Comparison of ENCODE assay signal across 26 cellular contexts in the genomic region with DNA sequence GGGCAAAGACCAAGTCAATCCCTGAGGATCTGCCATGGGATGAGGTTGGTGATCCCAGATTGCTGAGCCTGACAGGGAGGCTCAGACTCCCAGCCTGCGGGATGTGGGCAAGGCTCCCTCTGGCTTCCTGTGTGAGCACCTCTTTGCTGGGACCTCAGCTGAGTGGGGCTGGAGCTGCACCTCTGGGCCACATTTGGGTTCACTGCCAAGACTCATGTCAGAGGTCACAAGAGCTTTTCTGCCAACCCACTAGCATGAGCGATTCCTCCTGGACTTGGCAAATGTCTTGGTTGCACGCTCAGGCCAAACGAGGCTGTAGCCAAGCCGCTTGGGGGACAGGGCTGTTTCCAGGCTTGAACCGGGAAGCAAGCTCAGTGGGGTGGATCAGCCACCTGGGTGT.
"Had no signal": no experiment of that assay in that cellular context is flagged by ENCODE, and none has a peak within 500 bp of the region (broad histone marks: within the 10 kb centered on the region; RNA-seq: fewer than 3 reads in every experiment).

No MANE protein-coding gene starts in this region.

- DNase-seq: hippocampal formation; kidney glomerular epithelial cell; left cardiac atrium; mesendoderm; mucosa of descending colon; naive thymus-derived CD4-positive, alpha-beta T cell; pancreas; retina; small intestine; spleen; stimulated activated CD4-positive, alpha-beta T cell treated with anti-CD3 and anti-CD28 coated beads, Interleukin-4, amount 100 ng/mL, for 24 hours; stimulated activated naive CD4-positive, alpha-beta T cell; tibial artery; trophoblast cell; upper lobe of right lung had no signal

- ATAC-seq: left cardiac atrium; left lobe of liver; mucosa of descending colon; naive thymus-derived CD4-positive, alpha-beta T cell; natural killer cell treated with Interleukin-12 subunit alpha and Interleukin-12 subunit beta and Interleukin-15 and Interleukin-18, amount 100 ng/mL, for 72 hours; pancreas; right cardiac atrium; sciatic nerve; stimulated activated effector memory CD8-positive, alpha-beta T cell treated with anti-CD3 and anti-CD28 coated beads, Interleukin-12 subunit alpha, Interleukin-12 subunit beta, amount 100 ng/mL, for 72 hours; upper lobe of right lung had no signal

- H3K4me3 ChIP-seq: lung, mucosa of descending colon, pancreas, prostate gland, spleen, suprapubic skin, thoracic aorta, tibial artery, upper lobe of right lung had no signal

- H3K36me3 ChIP-seq: pancreas, prostate gland, spleen, suprapubic skin, thoracic aorta, tibial artery, upper lobe of right lung had no signal

- H3K27me3 ChIP-seq: pancreas had no signal

- H3K27ac ChIP-seq: pancreas, prostate gland, spleen, suprapubic skin, thoracic aorta, tibial artery, upper lobe of right lung had no signal

- H3K9me3 ChIP-seq: mucosa of descending colon, pancreas, prostate gland, thoracic aorta, upper lobe of right lung had no signal

- FAIRE-seq: keratinocyte, pancreas, small intestine, urothelium cell line had no signal

- H3K4me1 ChIP-seq: pancreas, prostate gland, spleen, tibial artery, upper lobe of right lung had no signal
